Comparison of ENCODE assay signal across 8 cellular contexts in genomic region chr9:38339087-38339486, GRCh38. TPM values are rescaled to one million over a fixed set of nuclear protein-coding genes. Genes with fewer than 3 reads are reported as not detected.
DNase-seq lines count a peak whose midpoint lies in the region; ATAC-seq and TF ChIP-seq lines count a peak whose summit lies in the region.

No MANE protein-coding gene starts in this region.

- no peaks in the 10 kb centered on the region for H3K36me3 Mint-ChIP-seq in activated CD8-positive, alpha-beta T cell treated with anti-CD3 and anti-CD28 coated beads for 36 hours (ENCODE audit: low read depth)
- no peaks in the 10 kb centered on the region for H3K36me3 Mint-ChIP-seq in activated CD8-positive, alpha-beta T cell treated with anti-CD3 and anti-CD28 coated beads, Interleukin-2, amount 10 ng/mL, durations not matched to agents 7 days and 5 days (ENCODE audit: low read depth)

- DNase-seq in activated CD8-positive, alpha-beta T cell treated with anti-CD3 and anti-CD28 coated beads for 36 hours = no peak
- DNase-seq in activated CD8-positive, alpha-beta T cell treated with anti-CD3 and anti-CD28 coated beads, Interleukin-2, amount 10 ng/mL, durations not matched to agents 7 days and 5 days = no peak
- DNase-seq in choroid plexus epithelial cell (ENCODE audit: low read depth) (peak; percentile 59), pons (ENCODE audit: low spot score) (peak; percentile 2), NCI-H345 treated with DMSO at 0.1 percent for 48 hours (lab: John Stamatoyannopoulos, UW; ENCODE audit: unreplicated experiment) (no peak), globus pallidus (ENCODE audit: low spot score) (no peak), posterior vena cava (ENCODE audit: low spot score) (no peak)

- CTCF ChIA-PET in activated CD8-positive, alpha-beta T cell treated with anti-CD3 and anti-CD28 coated beads for 36 hours (lab: Charles Lee) = interaction anchor here (0.8 kb wide), 1 partner anchor 179 kb away, joined by 3 read pairs; no protein-coding TSS in a partner anchor
- CTCF ChIA-PET in activated CD8-positive, alpha-beta T cell treated with anti-CD3 and anti-CD28 coated beads, Interleukin-2, amount 10 ng/mL, durations not matched to agents 7 days and 5 days (lab: Charles Lee) = interaction anchor here (0.6 to 1.6 kb wide), 3 partner anchors 48 to 425 kb away, joined by 3 to 6 read pairs (median 6); no protein-coding TSS in a partner anchor

- H3K27ac Mint-ChIP-seq in activated CD8-positive, alpha-beta T cell treated with anti-CD3 and anti-CD28 coated beads for 36 hours = no peak overlapping the region
- no peak overlapping the region for H3K27ac Mint-ChIP-seq in activated CD8-positive, alpha-beta T cell treated with anti-CD3 and anti-CD28 coated beads, Interleukin-2, amount 10 ng/mL, durations not matched to agents 7 days and 5 days

- H3K4me1 Mint-ChIP-seq in activated CD8-positive, alpha-beta T cell treated with anti-CD3 and anti-CD28 coated beads for 36 hours (ENCODE audit: low read depth) = no peaks in the 10 kb centered on the region
- H3K4me1 Mint-ChIP-seq in activated CD8-positive, alpha-beta T cell treated with anti-CD3 and anti-CD28 coated beads, Interleukin-2, amount 10 ng/mL, durations not matched to agents 7 days and 5 days (ENCODE audit: low read depth) = peaks cover 16% of the 10 kb centered on the region

- POLR2A ChIA-PET in activated CD8-positive, alpha-beta T cell treated with anti-CD3 and anti-CD28 coated beads for 36 hours (lab: Charles Lee) = no interaction called here
- POLR2A ChIA-PET in activated CD8-positive, alpha-beta T cell treated with anti-CD3 and anti-CD28 coated beads, Interleukin-2, amount 10 ng/mL, durations not matched to agents 7 days and 5 days (lab: Charles Lee) = no interaction called here

- no peak overlapping the region for H3K4me3 ChIP-seq in choroid plexus epithelial cell (ENCODE audit: low read depth, low read length)

- no peak for TF ChIP-seq CTCF in activated CD8-positive, alpha-beta T cell treated with anti-CD3 and anti-CD28 coated beads for 36 hours (IDR thresholded peaks at IDR 0.05)
- peak; percentile 18 for TF ChIP-seq CTCF in choroid plexus epithelial cell (conservative IDR thresholded peaks at IDR 0.05; ENCODE audit: low read depth, low read length)

- no peaks in the 10 kb centered on the region for H3K9me3 Mint-ChIP-seq in activated CD8-positive, alpha-beta T cell treated with anti-CD3 and anti-CD28 coated beads for 36 hours
- H3K9me3 Mint-ChIP-seq in activated CD8-positive, alpha-beta T cell treated with anti-CD3 and anti-CD28 coated beads, Interleukin-2, amount 10 ng/mL, durations not matched to agents 7 days and 5 days (ENCODE audit: insufficient read depth) = no peaks in the 10 kb centered on the region

- peak; percentile 61 for ATAC-seq in activated CD8-positive, alpha-beta T cell treated with anti-CD3 and anti-CD28 coated beads for 36 hours
- no peak for ATAC-seq in activated CD8-positive, alpha-beta T cell treated with anti-CD3 and anti-CD28 coated beads, Interleukin-2, amount 10 ng/mL, durations not matched to agents 7 days and 5 days
- ATAC-seq in HG03378 (IDR thresholded peaks at IDR 0.05; ENCODE audit: unreplicated experiment) = peak; percentile 75

- intact Hi-C loops in activated CD8-positive, alpha-beta T cell treated with anti-CD3 and anti-CD28 coated beads for 36 hours (cut with micrococcal nuclease) = no loop called here
- intact Hi-C loops in posterior vena cava (cut with DNase I) = no loop called here

- H3K4me3 Mint-ChIP-seq in activated CD8-positive, alpha-beta T cell treated with anti-CD3 and anti-CD28 coated beads for 36 hours = no peak overlapping the region
- H3K4me3 Mint-ChIP-seq in activated CD8-positive, alpha-beta T cell treated with anti-CD3 and anti-CD28 coated beads, Interleukin-2, amount 10 ng/mL, durations not matched to agents 7 days and 5 days = no peak overlapping the region

- H3K27me3 Mint-ChIP-seq in activated CD8-positive, alpha-beta T cell treated with anti-CD3 and anti-CD28 coated beads for 36 hours = peaks cover 9% of the 10 kb centered on the region
- peaks cover 14% of the 10 kb centered on the region for H3K27me3 Mint-ChIP-seq in activated CD8-positive, alpha-beta T cell treated with anti-CD3 and anti-CD28 coated beads, Interleukin-2, amount 10 ng/mL, durations not matched to agents 7 days and 5 days (ENCODE audit: low read depth)

RNA-seq across cellular contexts. Expression of gene ALDH1B1, which starts 53.4 kb away (rescaled TPM):
- 10 to 100 TPM; 23.9 to 26.5 TPM for total RNA-seq in activated CD8-positive, alpha-beta T cell treated with anti-CD3 and anti-CD28 coated beads for 36 hours
- total RNA-seq in activated CD8-positive, alpha-beta T cell treated with anti-CD3 and anti-CD28 coated beads, Interleukin-2, amount 10 ng/mL, durations not matched to agents 7 days and 5 days = 10 to 100 TPM; 14.7 to 16.3 TPM
- 100 to 1,000 TPM; 200 to 217 TPM for total RNA-seq in posterior vena cava

Comparison
In these comparisons a context has a peak if more than half of its experiments do, and no peak if none do; other contexts are left out.
1. DNase-seq: peak in choroid plexus epithelial cell (single experiment) and pons (single experiment); none in activated CD8-positive, alpha-beta T cell treated with anti-CD3 and anti-CD28 coated beads for 36 hours (single experiment), activated CD8-positive, alpha-beta T cell treated with anti-CD3 and anti-CD28 coated beads, Interleukin-2, amount 10 ng/mL, durations not matched to agents 7 days and 5 days (single experiment), NCI-H345 treated with DMSO at 0.1 percent for 48 hours (single experiment), globus pallidus (single experiment) and posterior vena cava (single experiment).
2. RNA of gene ALDH1B1, which starts 53.4 kb away (total RNA-seq): 200 to 217 TPM in posterior vena cava; 23.9 to 26.5 TPM in activated CD8-positive, alpha-beta T cell treated with anti-CD3 and anti-CD28 coated beads for 36 hours and 14.7 to 16.3 TPM in activated CD8-positive, alpha-beta T cell treated with anti-CD3 and anti-CD28 coated beads, Interleukin-2, amount 10 ng/mL, durations not matched to agents 7 days and 5 days; every median in the first group is over 4 times any median in the second.